Comparison of ENCODE assay signal across 8 cellular contexts in genomic region chr2:27628767-27629709, GRCh38. TPM values are rescaled to one million over a fixed set of nuclear protein-coding genes. Genes with fewer than 3 reads are reported as not detected.
DNase-seq lines count a peak whose midpoint lies in the region; ATAC-seq and TF ChIP-seq lines count a peak whose summit lies in the region.

Gene CCDC121 (minus strand): TSS chr2:27629012. CDS start chr2:27627799, 1,213 bp downstream.
Gene GPN1 (plus strand): TSS chr2:27629050. CDS start chr2:27629059, 9 bp downstream.

- peaks cover 25% of the 10 kb centered on the region for H3K4me1 Mint-ChIP-seq in chondrocyte (ENCODE audit: low read depth)

- H3K27ac Mint-ChIP-seq in chondrocyte (ENCODE audit: unreplicated experiment): no peak within 1 kb of the TSS

- peaks cover 12% of the 10 kb centered on the region for H3K36me3 Mint-ChIP-seq in chondrocyte (ENCODE audit: low read depth)

- ATAC-seq in GM19035 (IDR thresholded peaks at IDR 0.05; ENCODE audit: unreplicated experiment) (peak; percentile 99), HG03280 (IDR thresholded peaks at IDR 0.05; ENCODE audit: unreplicated experiment) (peak; percentile 95)

- no peaks in the 10 kb centered on the region for H3K27me3 Mint-ChIP-seq in chondrocyte (ENCODE audit: low read depth)

- no peaks in the 10 kb centered on the region for H3K9me3 Mint-ChIP-seq in chondrocyte (ENCODE audit: low read depth)

- no peaks in the 10 kb centered on the region for H3K27me3 ChIP-seq in layer of hippocampus (ENCODE audit: control insufficient read depth, insufficient read depth, low read length)

- no peak within 1 kb of the TSS for H3K4me3 Mint-ChIP-seq in chondrocyte (ENCODE audit: unreplicated experiment)

- TF ChIP-seq CTCF in chondrocyte (IDR thresholded peaks at IDR 0.05): no peak

- DNase-seq in Ammon's horn (ENCODE audit: low spot score) (peak; percentile 96), NCI-H446 (lab: John Stamatoyannopoulos, UW) (peak; percentile 51 to 81), chondrocyte (ENCODE audit: low spot score) (peak; percentile 91)
- DNase-seq in activated CD4-positive, CD25-positive, alpha-beta regulatory T cell treated with anti-CD3 and anti-CD28 coated beads, Interleukin-2, amount 50 U/mL, for 72 hours: peak; percentile 90
- DNase-seq in stimulated activated CD4-positive, alpha-beta T cell treated with anti-CD3 and anti-CD28 coated beads, Interleukin-1b, Interleukin-23, amount 100 ng/mL, for 24 hours (ENCODE audit: low read depth in 4 of 4, low spot score in 1 of 4): peak; percentile 85 to 95 (median 88)

- H3K27ac ChIP-seq in layer of hippocampus (ENCODE audit: low read depth, low read length): peak within 1 kb of the TSS; percentile 89

RNA-seq across cellular contexts. Expression of gene CCDC121, which starts in this region (rescaled TPM):
- 1.6 to 2.7 TPM (median 1.7 TPM) in 3 replicates for total RNA-seq in chondrocyte

RNA-seq across cellular contexts. Expression of gene GPN1, which starts in this region (rescaled TPM):
- total RNA-seq in chondrocyte: 24.1 to 31.0 TPM (median 26.5 TPM) in 3 replicates

Comparison
In these comparisons a context has a peak if more than half of its experiments do, and no peak if none do; other contexts are left out.
1. Peak in every context shown above with its lines: DNase-seq, ATAC-seq and H3K27ac ChIP-seq.